8 cellular contexts compared by ENCODE assay signal in the genomic region with DNA sequence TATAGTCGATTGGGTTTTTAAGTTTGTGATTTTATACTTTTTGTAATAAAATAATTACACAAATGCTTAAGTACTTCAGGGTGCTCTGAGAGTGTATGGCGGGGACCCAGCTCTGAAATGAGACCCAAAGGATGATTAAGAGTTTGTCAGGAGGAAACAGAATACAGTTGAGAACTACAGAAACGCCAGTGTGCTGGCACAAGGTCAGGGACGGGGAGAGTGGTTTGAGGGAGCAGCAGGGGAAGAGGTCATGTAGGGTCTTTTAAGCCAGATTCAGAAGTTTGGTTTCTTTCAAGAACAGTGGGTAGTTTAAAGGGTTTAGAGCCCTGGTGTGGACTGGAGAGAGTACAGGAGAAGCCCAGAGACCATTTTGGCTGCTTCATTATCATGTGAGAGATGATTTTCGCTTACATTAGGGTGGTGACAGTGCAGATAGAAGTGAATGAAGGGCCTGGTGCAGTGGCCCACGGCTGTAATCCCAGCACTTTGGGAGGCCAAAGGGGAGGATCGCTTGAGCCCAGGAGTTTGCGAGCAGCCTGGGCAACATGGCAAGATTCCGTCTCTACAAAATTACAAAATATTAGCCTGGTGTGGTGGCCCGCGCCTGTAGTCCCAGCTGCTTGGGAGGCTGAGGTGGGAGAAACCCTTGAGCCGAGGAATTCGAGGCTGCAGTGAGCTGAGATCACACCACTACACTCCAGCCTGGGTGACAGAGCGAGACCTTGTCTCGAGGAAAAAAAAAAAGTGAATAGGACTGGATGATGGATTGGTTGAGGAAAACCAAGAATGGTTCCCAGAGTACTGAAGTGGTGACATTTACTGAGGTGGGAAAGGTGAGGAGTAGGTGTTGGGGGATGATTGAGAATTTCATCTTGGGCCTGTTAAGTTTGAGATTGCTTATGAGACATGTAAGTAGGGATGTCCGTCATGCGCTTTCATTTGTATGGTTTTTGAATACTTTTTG. TPM values are rescaled to one million over a fixed set of nuclear protein-coding genes. Genes with fewer than 3 reads are reported as not detected.
A peak's percentile ranks its signal among the peaks of the same experiment; 100 is the strongest.
DNase-seq lines count a peak whose midpoint lies in the region; ATAC-seq and TF ChIP-seq lines count a peak whose summit lies in the region.

No MANE protein-coding gene starts in this region.

- H3K4me3 ChIP-seq in OCI-LY3 (ENCODE audit: low read length): peak overlapping the region; percentile 95
- H3K4me3 ChIP-seq in muscle layer of colon (ENCODE audit: low read depth in 1 of 2, low read length in 2 of 2): peak overlapping the region; percentile 82 to 95

- H3K27me3 ChIP-seq in OCI-LY3 (ENCODE audit: low read depth, low read length) (no peaks in the 10 kb centered on the region), muscle layer of colon (ENCODE audit: control insufficient read depth in 1 of 2, insufficient read depth in 2 of 2, low read length in 2 of 2) (no peaks in the 10 kb centered on the region)

- no peak overlapping the region for H2AFZ ChIP-seq in OCI-LY3 (ENCODE audit: low read depth, low read length)

- TF ChIP-seq CTCF in OCI-LY3 (IDR thresholded peaks at IDR 0.05; ENCODE audit: low read depth, low read length): no peak

- H3K9ac ChIP-seq in OCI-LY3 (ENCODE audit: low read length) (peak overlapping the region; percentile 91), muscle layer of colon (ENCODE audit: low read length) (peak overlapping the region; percentile 98)

- H3K4me2 ChIP-seq in OCI-LY3 (ENCODE audit: low read length): peak overlapping the region; percentile 87

- H3K27ac ChIP-seq in OCI-LY3 (ENCODE audit: low read length) (peak overlapping the region; percentile 75), muscle layer of colon (ENCODE audit: low read depth, low read length) (peak overlapping the region; percentile 90)

- peaks cover 18% of the 10 kb centered on the region for H4K20me1 ChIP-seq in OCI-LY3 (ENCODE audit: insufficient read depth, low read length)

- no peaks in the 10 kb centered on the region for H3K9me3 ChIP-seq in OCI-LY3 (ENCODE audit: insufficient read depth, low read length)
- no peaks in the 10 kb centered on the region for H3K9me3 ChIP-seq in muscle layer of colon (ENCODE audit: low read length)

- H3K36me3 ChIP-seq in OCI-LY3 (replicated peaks; ENCODE audit: low read depth, low read length): peaks cover 18% of the 10 kb centered on the region
- H3K36me3 ChIP-seq in muscle layer of colon (ENCODE audit: insufficient read depth, low read length): no peaks in the 10 kb centered on the region

- H3K79me2 ChIP-seq in OCI-LY3 (ENCODE audit: low read length): peaks cover 96% of the 10 kb centered on the region

- H3K4me1 ChIP-seq in OCI-LY3 (ENCODE audit: low read length): peaks cover 36% of the 10 kb centered on the region
- H3K4me1 ChIP-seq in muscle layer of colon (ENCODE audit: insufficient read depth, low read length): peaks cover 53% of the 10 kb centered on the region

- ATAC-seq in HG02588 (IDR thresholded peaks at IDR 0.05; ENCODE audit: unreplicated experiment) (no peak), HG03521 (IDR thresholded peaks at IDR 0.05; ENCODE audit: unreplicated experiment) (no peak)

- DNase-seq in Daoy (ENCODE audit: low read depth) (peak; percentile 45), dermis blood vessel endothelial cell (peak; percentile 44), NCI-H1417 (lab: John Stamatoyannopoulos, UW) (no peak), NCI-H2196 (lab: John Stamatoyannopoulos, UW; ENCODE audit: unreplicated experiment) (no peak)

RNA-seq across cellular contexts. Expression of a gene that starts 1.4 kb away (rescaled TPM):
- 208 and 227 TPM in 2 replicates for total RNA-seq in Daoy (2014; rRNA removed; shearing (Covaris generic))
- 102 and 129 TPM in 2 replicates for total RNA-seq in dermis blood vessel endothelial cell

RNA-seq across cellular contexts. Expression of a gene that starts 30.7 kb away (rescaled TPM):
- total RNA-seq in Daoy (2014; rRNA removed; shearing (Covaris generic)): 553 and 581 TPM in 2 replicates
- 239 and 281 TPM in 2 replicates for total RNA-seq in dermis blood vessel endothelial cell

Comparison
In these comparisons a context has a peak if more than half of its experiments do, and no peak if none do; other contexts are left out.
1. DNase-seq: peak in Daoy (single experiment) and dermis blood vessel endothelial cell (single experiment); none in NCI-H1417 (0 of 3) and NCI-H2196 (single experiment).